18 cellular contexts compared by ENCODE assay signal in genomic region chr1:65104854-65105540, GRCh38. TPM values are rescaled to one million over a fixed set of nuclear protein-coding genes. Genes with fewer than 3 reads are reported as not detected.
DNase-seq lines count a peak whose midpoint lies in the region; ATAC-seq and TF ChIP-seq lines count a peak whose summit lies in the region.
"Had no signal": no experiment of that assay in that cellular context is flagged by ENCODE, and none has a peak within 500 bp of the region (broad histone marks: within the 10 kb centered on the region; RNA-seq: fewer than 3 reads in every experiment).

No MANE protein-coding gene starts in this region.

- H3K27ac ChIP-seq in A673 (ENCODE audit: low read depth, low read length, poor library complexity, severe bottlenecking) (no peak overlapping the region), trophoblast cell (ENCODE audit: low read depth, low read length) (no peak overlapping the region)

- no peak overlapping the region for H3K4me2 ChIP-seq in trophoblast cell (ENCODE audit: low read length)
- H3K4me2 ChIP-seq: SK-N-SH had no signal

- no peaks in the 10 kb centered on the region for H3K36me3 ChIP-seq in A673 (ENCODE audit: insufficient read depth, low read length, poor library complexity, severe bottlenecking)
- no peaks in the 10 kb centered on the region for H3K36me3 ChIP-seq in trophoblast cell (ENCODE audit: control insufficient read depth in 1 of 2, insufficient read depth in 2 of 2, low read length in 2 of 2)

- no TSS peak for BruUV-seq in A673 (replicated peaks; lab: Mats Ljungman, UMichigan)

- no CpG with 5 or more reads among the region's 1 CpG for WGBS in trophoblast cell (ENCODE audit: extremely low coverage, insufficient coverage, insufficient read length)

- peak overlapping the region; percentile 46 for H3K23ac ChIP-seq in trophoblast cell (ENCODE audit: low read length)

- no peak overlapping the region for H3K4me3 ChIP-seq in A673 (ENCODE audit: low read depth, low read length, poor library complexity, severe bottlenecking)
- no peak overlapping the region for H3K4me3 ChIP-seq in fibroblast of mammary gland (ENCODE audit: control insufficient read depth, low read depth, low read length)
- no peak overlapping the region for H3K4me3 ChIP-seq in trophoblast cell (ENCODE audit: low read depth, low read length)

- no peak overlapping the region for H2AK5ac ChIP-seq in trophoblast cell (ENCODE audit: low read length)

- H2AFZ ChIP-seq in trophoblast cell (ENCODE audit: insufficient read depth, low read length, poor library complexity), result no peak overlapping the region

- POLR2A ChIA-PET in A673 (lab: Charles Lee; ENCODE audit: low non-redundant PET), result no interaction called here

- no peak overlapping the region for H3K9ac ChIP-seq in trophoblast cell (ENCODE audit: low read length)
- H3K9ac ChIP-seq: SK-N-SH had no signal

- CTCF ChIA-PET in A673 (lab: Charles Lee), result no interaction called here

- no peak overlapping the region for H3K14ac ChIP-seq in trophoblast cell (ENCODE audit: low read length)

- H4K12ac ChIP-seq in trophoblast cell (ENCODE audit: low read depth, low read length), result no peak overlapping the region

- no peak overlapping the region for H3K18ac ChIP-seq in trophoblast cell (ENCODE audit: low read length)

- ATAC-seq in HG03439 (IDR thresholded peaks at IDR 0.05; ENCODE audit: unreplicated experiment), result no peak
- ATAC-seq in GM21825 (IDR thresholded peaks at IDR 0.05; ENCODE audit: unreplicated experiment), result no peak

- no peak overlapping the region for H4K91ac ChIP-seq in trophoblast cell (ENCODE audit: low read depth, low read length)

- H3K79me1 ChIP-seq in trophoblast cell (ENCODE audit: low read length), result no peaks in the 10 kb centered on the region

- no peak overlapping the region for H3K4ac ChIP-seq in trophoblast cell (ENCODE audit: low read depth, low read length)

- H3K4me1 ChIP-seq in A673 (ENCODE audit: insufficient read depth, low read length, poor library complexity, severe bottlenecking) (no peaks in the 10 kb centered on the region), trophoblast cell (ENCODE audit: control insufficient read depth in 1 of 2, insufficient read depth in 2 of 2, low read length in 2 of 2) (no peaks in the 10 kb centered on the region)

- H3K27me3 ChIP-seq in A673 (replicated peaks; ENCODE audit: insufficient read depth, low read depth, low read length, poor library complexity) (no peaks in the 10 kb centered on the region), trophoblast cell (ENCODE audit: insufficient read depth, low read length) (peaks cover 2% of the 10 kb centered on the region)

- DNase-seq in A673 (ENCODE audit: low spot score) (peak; percentile 12), NCI-H2171 (lab: John Stamatoyannopoulos, UW) (peak; percentile 37), fibroblast of mammary gland (ENCODE audit: low read depth) (peak; percentile 11), trophoblast cell (no peak), HT-29 (ENCODE audit: low spot score) (no peak)
- DNase-seq: CD4-positive, alpha-beta T cell; DMS53; IMR-90; Karpas-422; NCI-H146; NCI-H2029 treated with DMSO at 0.1 percent for 48 hours; NCI-H510A; NCI-H82; OCI-M1; SHP77; SK-N-SH had no signal

- intact Hi-C loops in A673 (cut with micrococcal nuclease; ENCODE audit: unreplicated experiment), result no loop called here

- no peak overlapping the region for H2BK120ac ChIP-seq in trophoblast cell (ENCODE audit: insufficient read depth, low read length, poor library complexity)

- no peak for TF ChIP-seq CTCF in A673 (conservative IDR thresholded peaks at IDR 0.05; ENCODE audit: low read depth, low read length)
- TF ChIP-seq CTCF in fibroblast of mammary gland (conservative IDR thresholded peaks at IDR 0.05; ENCODE audit: control insufficient read depth, insufficient read depth, low read depth, low read length), result no peak

- H3K9me3 ChIP-seq in A673 (ENCODE audit: low read depth, low read length, poor library complexity, severe bottlenecking) (no peaks in the 10 kb centered on the region), trophoblast cell (ENCODE audit: insufficient read depth, low read depth, low read length) (peaks cover 4% of the 10 kb centered on the region)
- H3K9me3 ChIP-seq: SK-N-SH had no signal

- no peak overlapping the region for H2BK12ac ChIP-seq in trophoblast cell (ENCODE audit: low read length)

- no peak overlapping the region for H4K8ac ChIP-seq in trophoblast cell (ENCODE audit: low read depth, low read length)

- no peak overlapping the region for H2BK5ac ChIP-seq in trophoblast cell (ENCODE audit: low read depth, low read length, poor library complexity)

- H3K79me2 ChIP-seq in trophoblast cell (ENCODE audit: control insufficient read depth, insufficient read depth, low read length, poor library complexity), result no peaks in the 10 kb centered on the region

RNA-seq across cellular contexts. Expression of gene AK4, which starts 43.0 kb away (rescaled TPM):
- total RNA-seq in A673 (2021), result 5.5 and 11.1 TPM in 2 replicates
- polyA plus RNA-seq in trophoblast cell (2013), result 8.2 and 9.8 TPM in 2 replicates
- 35.0 and 41.3 TPM in 2 replicates for total RNA-seq in HT-29 (2014; rRNA removed; shearing (Covaris generic))

Comparison
In these comparisons a context has a peak if more than half of its experiments do, and no peak if none do; other contexts are left out.
1. DNase-seq: peak in A673 (single experiment), NCI-H2171 (single experiment) and fibroblast of mammary gland (single experiment); none in trophoblast cell (0 of 2) and HT-29 (single experiment).